8 cellular contexts compared by ENCODE assay signal in the genomic region with DNA sequence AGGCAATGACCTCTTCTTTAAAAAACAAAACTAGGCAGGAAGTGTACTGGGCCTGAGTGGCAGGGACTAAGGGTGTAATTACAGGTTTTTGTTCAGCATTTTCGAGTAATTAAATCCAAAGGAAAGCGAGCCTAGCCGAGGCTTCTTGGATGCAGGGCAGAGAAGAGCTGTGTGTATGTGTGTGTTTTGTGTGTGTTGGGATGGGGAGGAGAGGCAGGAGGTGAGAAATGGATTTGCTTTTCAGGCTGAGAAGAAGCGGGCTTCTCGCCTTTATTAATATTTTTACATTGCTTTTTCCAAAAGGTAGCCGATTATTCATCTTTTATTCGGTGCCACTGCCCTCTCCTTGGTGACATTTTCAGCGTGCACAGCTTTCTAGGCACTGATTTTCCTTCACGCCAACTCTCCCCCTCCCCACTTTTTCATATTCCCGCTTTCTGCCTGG. TPM values are rescaled to one million over a fixed set of nuclear protein-coding genes. Genes with fewer than 3 reads are reported as not detected.
DNase-seq lines count a peak whose midpoint lies in the region; ATAC-seq and TF ChIP-seq lines count a peak whose summit lies in the region.

No MANE protein-coding gene starts in this region.

- H3K4me3 ChIP-seq in cardiac muscle cell: no peak overlapping the region
- H3K4me3 ChIP-seq in lower lobe of right lung: no peak overlapping the region

- no peaks in the 10 kb centered on the region for H3K9me3 Mint-ChIP-seq in activated CD4-positive, alpha-beta memory T cell treated with anti-CD3 and anti-CD28 coated beads, Interleukin-2, amount 10 ng/mL, durations not matched to agents 7 days and 5 days
- no peaks in the 10 kb centered on the region for H3K9me3 Mint-ChIP-seq in type B pancreatic cell

- no peaks in the 10 kb centered on the region for H3K27me3 Mint-ChIP-seq in activated CD4-positive, alpha-beta memory T cell treated with anti-CD3 and anti-CD28 coated beads, Interleukin-2, amount 10 ng/mL, durations not matched to agents 7 days and 5 days
- H3K27me3 Mint-ChIP-seq in type B pancreatic cell: no peaks in the 10 kb centered on the region

- peaks cover 69% of the 10 kb centered on the region for H3K4me1 ChIP-seq in cardiac muscle cell (ENCODE audit: low read depth)
- H3K4me1 ChIP-seq in lower lobe of right lung: peaks cover 88% of the 10 kb centered on the region

- POLR2A ChIA-PET in activated CD4-positive, alpha-beta memory T cell treated with anti-CD3 and anti-CD28 coated beads, Interleukin-2, amount 10 ng/mL, durations not matched to agents 7 days and 5 days (lab: Charles Lee): interaction anchor here (2.1 to 13.0 kb wide), 2 partner anchors 9 to 76 kb away, joined by 12 to 229 read pairs; a partner anchor contains a TSS

- DNase-seq in cardiac muscle cell (ENCODE audit: low read depth in 1 of 2, low spot score in 1 of 2) (no peak), left cardiac atrium (no peak), lower lobe of right lung (no peak), type B pancreatic cell (ENCODE audit: extremely low spot score, unreplicated experiment) (no peak), AG20443 (ENCODE audit: low spot score) (no peak)
- no peak for DNase-seq in activated CD4-positive, alpha-beta memory T cell treated with anti-CD3 and anti-CD28 coated beads, Interleukin-2, amount 10 ng/mL, durations not matched to agents 7 days and 5 days

- no peaks in the 10 kb centered on the region for H3K36me3 ChIP-seq in cardiac muscle cell
- H3K36me3 ChIP-seq in lower lobe of right lung: no peaks in the 10 kb centered on the region

- peak overlapping the region; percentile 100 for H3K27ac Mint-ChIP-seq in activated CD4-positive, alpha-beta memory T cell treated with anti-CD3 and anti-CD28 coated beads, Interleukin-2, amount 10 ng/mL, durations not matched to agents 7 days and 5 days
- H3K27ac Mint-ChIP-seq in type B pancreatic cell: peak overlapping the region; percentile 91

- CTCF ChIA-PET in activated CD4-positive, alpha-beta memory T cell treated with anti-CD3 and anti-CD28 coated beads, Interleukin-2, amount 10 ng/mL, durations not matched to agents 7 days and 5 days (lab: Charles Lee): interaction anchor here (1.1 to 1.8 kb wide), 3 partner anchors 16 to 76 kb away, joined by 4 to 6 read pairs (median 6); no protein-coding TSS in a partner anchor

- H3K4me1 Mint-ChIP-seq in activated CD4-positive, alpha-beta memory T cell treated with anti-CD3 and anti-CD28 coated beads, Interleukin-2, amount 10 ng/mL, durations not matched to agents 7 days and 5 days: peaks cover 84% of the 10 kb centered on the region
- H3K4me1 Mint-ChIP-seq in type B pancreatic cell (ENCODE audit: unreplicated experiment): peaks cover 77% of the 10 kb centered on the region

- H3K27me3 ChIP-seq in cardiac muscle cell (no peaks in the 10 kb centered on the region), lower lobe of right lung (ENCODE audit: low read depth) (no peaks in the 10 kb centered on the region)

- no peaks in the 10 kb centered on the region for H3K9me3 ChIP-seq in cardiac muscle cell (ENCODE audit: low read depth)
- H3K9me3 ChIP-seq in lower lobe of right lung: no peaks in the 10 kb centered on the region

- no peaks in the 10 kb centered on the region for H3K36me3 Mint-ChIP-seq in activated CD4-positive, alpha-beta memory T cell treated with anti-CD3 and anti-CD28 coated beads, Interleukin-2, amount 10 ng/mL, durations not matched to agents 7 days and 5 days (ENCODE audit: low read depth)
- H3K36me3 Mint-ChIP-seq in type B pancreatic cell: no peaks in the 10 kb centered on the region

- ATAC-seq in left cardiac atrium: no peak
- no peak for ATAC-seq in lower lobe of right lung
- ATAC-seq in GM19324 (IDR thresholded peaks at IDR 0.05; ENCODE audit: low FRiP score, unreplicated experiment): no peak
- ATAC-seq in GM18868 (IDR thresholded peaks at IDR 0.05; ENCODE audit: unreplicated experiment): no peak

- H3K4me3 Mint-ChIP-seq in activated CD4-positive, alpha-beta memory T cell treated with anti-CD3 and anti-CD28 coated beads, Interleukin-2, amount 10 ng/mL, durations not matched to agents 7 days and 5 days: peak overlapping the region; percentile 42
- H3K4me3 Mint-ChIP-seq in type B pancreatic cell: peak overlapping the region; percentile 58

- H3K27ac ChIP-seq in cardiac muscle cell (peak overlapping the region; percentile 97), lower lobe of right lung (peak overlapping the region; percentile 94)

- intact Hi-C loops in left cardiac atrium (cut with DNase I) (no loop called here), lower lobe of right lung (cut with DNase I) (no loop called here)

- TF ChIP-seq CTCF in cardiac muscle cell (IDR thresholded peaks at IDR 0.05; ENCODE audit: low read depth, low read length) (no peak), lower lobe of right lung (IDR thresholded peaks at IDR 0.05) (no peak), type B pancreatic cell (conservative IDR thresholded peaks at IDR 0.05) (no peak)

RNA-seq across cellular contexts. Expression of a gene that starts 8.9 kb away (rescaled TPM):
- total RNA-seq in cardiac muscle cell (128 and 185 TPM in 2 replicates), left cardiac atrium (10 to 100 TPM; 41.4 to 47.5 TPM), lower lobe of right lung (44.3 TPM), type B pancreatic cell (ENCODE audit: low replicate concordance) (59.7 and 116 TPM in 2 replicates)
- polyA plus RNA-seq in cardiac muscle cell: 43.7 and 88.2 TPM in 2 replicates
- total RNA-seq in activated CD4-positive, alpha-beta memory T cell treated with anti-CD3 and anti-CD28 coated beads, Interleukin-2, amount 10 ng/mL, durations not matched to agents 7 days and 5 days: 10 to 100 TPM; 39.0 to 39.3 TPM
